In the genomic region with DNA sequence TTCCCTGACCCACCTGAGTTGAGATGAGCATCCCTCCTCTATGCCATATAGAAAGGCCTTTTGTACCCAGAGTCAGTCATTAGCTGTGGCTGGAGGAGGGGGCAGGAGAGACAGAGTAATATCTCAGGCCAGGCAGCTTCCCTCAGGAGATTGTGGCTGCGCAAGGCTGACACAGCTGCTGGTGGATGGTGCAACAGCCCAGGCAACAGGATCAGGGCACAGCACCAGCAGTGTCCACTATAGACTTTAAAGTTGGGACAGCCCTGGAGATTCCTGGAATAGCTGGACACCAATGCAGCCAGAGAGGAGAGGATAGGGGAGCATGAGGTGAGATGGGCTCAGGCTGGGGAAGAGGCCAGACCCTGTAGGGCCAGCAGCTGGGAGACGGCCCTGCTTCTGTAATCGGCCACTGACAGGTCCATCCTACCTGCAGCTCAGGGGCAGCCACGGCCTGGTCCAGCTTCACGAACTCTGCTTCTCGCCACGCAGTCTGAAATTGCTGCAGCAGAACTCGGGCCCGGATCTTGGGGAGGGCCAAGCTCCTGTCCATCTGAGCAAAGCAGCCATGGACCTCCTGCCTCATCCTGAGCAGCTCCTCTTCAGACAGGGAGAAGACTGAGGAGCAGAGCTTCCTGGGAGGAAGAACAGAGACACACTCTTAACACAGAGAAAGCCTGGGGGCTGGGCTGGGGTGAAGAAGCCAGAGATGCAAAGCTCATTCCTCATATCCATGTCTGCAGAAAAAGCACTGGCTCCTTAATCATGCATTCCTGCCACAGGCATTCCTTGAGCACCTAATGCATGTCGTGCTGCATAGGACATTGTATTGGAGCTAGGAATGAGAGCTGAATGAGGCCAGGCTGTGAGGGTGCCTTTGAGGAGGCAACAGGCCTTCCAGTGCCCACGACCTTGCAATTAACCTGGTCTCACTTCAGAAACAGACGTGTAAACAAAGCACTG, we compare ENCODE assay signal across 28 cellular contexts.
"Had no signal": no experiment of that assay in that cellular context is flagged by ENCODE, and none has a peak within 500 bp of the region (broad histone marks: within the 10 kb centered on the region; RNA-seq: fewer than 3 reads in every experiment).

No MANE protein-coding gene starts in this region.

- H3K27ac ChIP-seq: lower lobe of right lung, neural progenitor cell, neutrophil, ovary, right atrium auricular region, right lobe of liver, skin epidermis, suprapubic skin, thoracic aorta, tibial artery, uterus had no signal

- H3K4me2 ChIP-seq: neural progenitor cell had no signal

- H3K4me3 ChIP-seq: lower lobe of right lung, neural progenitor cell, ovary, right atrium auricular region, right lobe of liver, skin epidermis, suprapubic skin, thoracic aorta, tibial artery, uterus had no signal

- H3K27me3 Mint-ChIP-seq: progenitor cell of endocrine pancreas; stimulated activated naive CD8-positive, alpha-beta T cell treated with anti-CD3 and anti-CD28 coated beads, Interleukin-15, Interleukin-2, amounts not matched to agents 100 ng/mL and 50 ng/mL, for 24 hours; type B pancreatic cell had no signal

- H3K9ac ChIP-seq: neural progenitor cell had no signal

- DNase-seq: kidney glomerular epithelial cell; left cardiac atrium; left ventricle myocardium superior; lower lobe of right lung; mammary epithelial cell; mesenchymal stem cell; naive thymus-derived CD8-positive, alpha-beta T cell; occipital lobe; ovary; right lobe of liver; stimulated activated CD4-positive, alpha-beta T cell treated with anti-CD3 and anti-CD28 coated beads, Interleukin-12 subunit alpha, Interleukin-12 subunit beta, amount 100 ng/mL, for 4 hours; stimulated activated CD4-positive, alpha-beta T cell treated with anti-CD3 and anti-CD28 coated beads, Interleukin-15, amount 100 ng/mL, for 24 hours; stimulated activated CD4-positive, alpha-beta T cell treated with anti-CD3 and anti-CD28 coated beads, Interleukin-2, amount 100 ng/mL, for 24 hours; stimulated activated CD4-positive, alpha-beta T cell treated with anti-CD3 and anti-CD28 coated beads, Interleukin-4, amount 100 ng/mL, for 1 hour; stimulated activated naive CD4-positive, alpha-beta T cell; tibial artery; uterus had no signal

- ATAC-seq: left lobe of liver; left ventricle myocardium superior; lower lobe of right lung; naive thymus-derived CD8-positive, alpha-beta T cell; right lobe of liver had no signal

- H3K9me3 ChIP-seq: lower lobe of right lung, neutrophil, ovary, right atrium auricular region, right lobe of liver, suprapubic skin, thoracic aorta, tibial artery, uterus had no signal

- H3K9me3 Mint-ChIP-seq: nephron; neural progenitor cell; stimulated activated naive CD8-positive, alpha-beta T cell treated with anti-CD3 and anti-CD28 coated beads, Interleukin-15, Interleukin-2, amounts not matched to agents 100 ng/mL and 50 ng/mL, for 24 hours; type B pancreatic cell had no signal

- H3K36me3 ChIP-seq: neural progenitor cell, neutrophil, ovary, right lobe of liver, uterus had no signal

- H2AFZ ChIP-seq: neural progenitor cell had no signal

- H3K4me3 Mint-ChIP-seq: naive thymus-derived CD8-positive, alpha-beta T cell; nephron; neural progenitor cell; stimulated activated naive CD8-positive, alpha-beta T cell treated with anti-CD3 and anti-CD28 coated beads, Interleukin-15, Interleukin-2, amounts not matched to agents 100 ng/mL and 50 ng/mL, for 24 hours; type B pancreatic cell had no signal

- H3K27me3 ChIP-seq: neural progenitor cell, neutrophil, ovary, right atrium auricular region, right lobe of liver, suprapubic skin, tibial artery, uterus had no signal

- H3K4me1 ChIP-seq: lower lobe of right lung, neural progenitor cell, right atrium auricular region, right lobe of liver, suprapubic skin, tibial artery, uterus had no signal

- H3K36me3 Mint-ChIP-seq: naive thymus-derived CD8-positive, alpha-beta T cell; neural progenitor cell had no signal

- H3K4me1 Mint-ChIP-seq: naive thymus-derived CD8-positive, alpha-beta T cell; nephron had no signal

- H3K27ac Mint-ChIP-seq: naive thymus-derived CD8-positive, alpha-beta T cell; nephron; neural progenitor cell; progenitor cell of endocrine pancreas; stimulated activated naive CD8-positive, alpha-beta T cell treated with anti-CD3 and anti-CD28 coated beads, Interleukin-15, Interleukin-2, amounts not matched to agents 100 ng/mL and 50 ng/mL, for 24 hours; type B pancreatic cell had no signal
